In genomic region chr14:63857467-63858030, GRCh38 we compare ENCODE assay signal across 11 cellular contexts. TPM values are rescaled to one million over a fixed set of nuclear protein-coding genes. Genes with fewer than 3 reads are reported as not detected.
DNase-seq lines count a peak whose midpoint lies in the region; ATAC-seq and TF ChIP-seq lines count a peak whose summit lies in the region.
"Had no signal": no experiment of that assay in that cellular context is flagged by ENCODE, and none has a peak within 500 bp of the region (broad histone marks: within the 10 kb centered on the region; RNA-seq: fewer than 3 reads in every experiment).

No MANE protein-coding gene starts in this region.

- H3K36me3 ChIP-seq in tibial artery, result peaks cover 0 to 8% (median 0%) of the 10 kb centered on the region in 3 donors
- H3K36me3 ChIP-seq: pancreas, vagina had no signal

- no peak for TF ChIP-seq CTCF in tibial artery (IDR thresholded peaks at IDR 0.05)

- H3K27me3 ChIP-seq in tibial artery, result no peaks in the 10 kb centered on the region
- H3K27me3 ChIP-seq: pancreas, vagina had no signal

- DNase-seq in activated CD8-positive, alpha-beta memory T cell treated with anti-CD3 and anti-CD28 coated beads, Interleukin-2, amount 10 ng/mL, durations not matched to agents 7 days and 5 days, result peak; percentile 49
- DNase-seq in activated CD8-positive, alpha-beta memory T cell treated with anti-CD3 and anti-CD28 coated beads for 24 hours, result no peak
- peak; percentile 29 for DNase-seq in HT1080 (ENCODE audit: low read depth)
- peak; percentile 21 for DNase-seq in activated T-cell treated with anti-CD3 and anti-CD28 coated beads, Interleukin-2, amount 50 U/mL, for 4 hours
- peak; percentile 48 for DNase-seq in kidney tubule cell (ENCODE audit: low spot score)
- DNase-seq in GOT3 (lab: John Stamatoyannopoulos, UW), result no peak
- no peak for DNase-seq in tibial artery
- no peak for DNase-seq in NCI-H1930 (lab: John Stamatoyannopoulos, UW)
- DNase-seq: NCI-H1694 treated with DMSO at 0.1 percent for 48 hours, pancreas had no signal

- peaks cover 5% of the 10 kb centered on the region for H3K27me3 Mint-ChIP-seq in activated CD8-positive, alpha-beta memory T cell treated with anti-CD3 and anti-CD28 coated beads, Interleukin-2, amount 10 ng/mL, durations not matched to agents 7 days and 5 days
- H3K27me3 Mint-ChIP-seq in activated T-cell treated with anti-CD3 and anti-CD28 coated beads, Interleukin-2, amount 50 U/mL, for 4 hours (ENCODE audit: low read depth), result no peaks in the 10 kb centered on the region

- H3K4me1 Mint-ChIP-seq in activated CD8-positive, alpha-beta memory T cell treated with anti-CD3 and anti-CD28 coated beads, Interleukin-2, amount 10 ng/mL, durations not matched to agents 7 days and 5 days, result peaks cover 48% of the 10 kb centered on the region
- H3K4me1 Mint-ChIP-seq in activated T-cell treated with anti-CD3 and anti-CD28 coated beads, Interleukin-2, amount 50 U/mL, for 4 hours (ENCODE audit: low read depth), result peaks cover 65% of the 10 kb centered on the region

- CTCF ChIA-PET in activated CD8-positive, alpha-beta memory T cell treated with anti-CD3 and anti-CD28 coated beads, Interleukin-2, amount 10 ng/mL, durations not matched to agents 7 days and 5 days (lab: Charles Lee), result interaction anchor here (0.6 kb wide), 1 partner anchor 445 kb away, joined by 3 read pairs; no protein-coding TSS in a partner anchor

- peak; percentile 12 for ATAC-seq in activated CD8-positive, alpha-beta memory T cell treated with anti-CD3 and anti-CD28 coated beads, Interleukin-2, amount 10 ng/mL, durations not matched to agents 7 days and 5 days
- ATAC-seq in activated T-cell treated with anti-CD3 and anti-CD28 coated beads, Interleukin-2, amount 50 U/mL, for 4 hours, result peak; percentile 21 to 29
- ATAC-seq: pancreas had no signal

- intact Hi-C loops in tibial artery (cut with DNase I; ENCODE audit: low total_unique reads), result loop anchor here (10.0 kb wide), 1 partner anchor 47 kb away; no protein-coding TSS in a partner anchor

- no peaks in the 10 kb centered on the region for H3K9me3 ChIP-seq in tibial artery
- H3K9me3 ChIP-seq: pancreas, vagina had no signal

- H3K4me1 ChIP-seq in tibial artery, result peaks cover 0 to 28% (median 7%) of the 10 kb centered on the region in 4 donors

- no peaks in the 10 kb centered on the region for H3K9me3 Mint-ChIP-seq in activated CD8-positive, alpha-beta memory T cell treated with anti-CD3 and anti-CD28 coated beads, Interleukin-2, amount 10 ng/mL, durations not matched to agents 7 days and 5 days (ENCODE audit: low read depth)
- H3K9me3 Mint-ChIP-seq in activated T-cell treated with anti-CD3 and anti-CD28 coated beads, Interleukin-2, amount 50 U/mL, for 4 hours, result peaks cover 3% of the 10 kb centered on the region

- no peak overlapping the region for H3K4me3 Mint-ChIP-seq in activated CD8-positive, alpha-beta memory T cell treated with anti-CD3 and anti-CD28 coated beads, Interleukin-2, amount 10 ng/mL, durations not matched to agents 7 days and 5 days
- peak overlapping the region; percentile 54 for H3K4me3 Mint-ChIP-seq in activated T-cell treated with anti-CD3 and anti-CD28 coated beads, Interleukin-2, amount 50 U/mL, for 4 hours

- no peak overlapping the region for H3K4me3 ChIP-seq in tibial artery
- H3K4me3 ChIP-seq: pancreas, vagina had no signal

- H3K27ac ChIP-seq in tibial artery, result no peak overlapping the region
- H3K27ac ChIP-seq: pancreas, vagina had no signal

- peaks cover 11% of the 10 kb centered on the region for H3K36me3 Mint-ChIP-seq in activated CD8-positive, alpha-beta memory T cell treated with anti-CD3 and anti-CD28 coated beads, Interleukin-2, amount 10 ng/mL, durations not matched to agents 7 days and 5 days
- H3K36me3 Mint-ChIP-seq in activated T-cell treated with anti-CD3 and anti-CD28 coated beads, Interleukin-2, amount 50 U/mL, for 4 hours (ENCODE audit: insufficient read depth), result peaks cover 5% of the 10 kb centered on the region

- peak overlapping the region; percentile 17 for H3K27ac Mint-ChIP-seq in activated CD8-positive, alpha-beta memory T cell treated with anti-CD3 and anti-CD28 coated beads, Interleukin-2, amount 10 ng/mL, durations not matched to agents 7 days and 5 days

RNA-seq across cellular contexts. Expression of gene SYNE2, which starts 4.7 kb away (rescaled TPM):
- 100 to 1,000 TPM in 1 of 2 experiments, 10 to 100 TPM in 1; 69.3 to 143 TPM for total RNA-seq in activated CD8-positive, alpha-beta memory T cell treated with anti-CD3 and anti-CD28 coated beads, Interleukin-2, amount 10 ng/mL, durations not matched to agents 7 days and 5 days
- 6.9 and 9.8 TPM in 2 replicates for total RNA-seq in HT1080 (2014; rRNA removed; shearing (Covaris generic))
- polyA plus RNA-seq in HT1080 (2015; cell fraction: cytosol; rRNA removed), result 1.0 and 1.4 TPM in 2 replicates
- 23.5 TPM in 2 replicates for polyA plus RNA-seq in HT1080 (2015; cell fraction: nucleus; rRNA removed)
- 10 to 100 TPM in 1 of 3 donors, 1 to 10 TPM in 2; 6.9 to 11.5 (median 8.6) TPM for total RNA-seq in activated T-cell treated with anti-CD3 and anti-CD28 coated beads, Interleukin-2, amount 50 U/mL, for 4 hours

Comparison
In these comparisons a context has a peak if more than half of its experiments do, and no peak if none do; other contexts are left out.
1. DNase-seq: peak in activated CD8-positive, alpha-beta memory T cell treated with anti-CD3 and anti-CD28 coated beads, Interleukin-2, amount 10 ng/mL, durations not matched to agents 7 days and 5 days (single experiment), HT1080 (single experiment), activated T-cell treated with anti-CD3 and anti-CD28 coated beads, Interleukin-2, amount 50 U/mL, for 4 hours (single experiment) and kidney tubule cell (single experiment); none in activated CD8-positive, alpha-beta memory T cell treated with anti-CD3 and anti-CD28 coated beads for 24 hours (single experiment), GOT3 (single experiment), tibial artery (0 of 2) and NCI-H1930 (0 of 2).